10 cellular contexts compared by ENCODE assay signal in genomic region chr12:51972849-51973273, GRCh38. TPM values are rescaled to one million over a fixed set of nuclear protein-coding genes. Genes with fewer than 3 reads are reported as not detected.
DNase-seq lines count a peak whose midpoint lies in the region; ATAC-seq and TF ChIP-seq lines count a peak whose summit lies in the region.
"Had no signal": no experiment of that assay in that cellular context is flagged by ENCODE, and none has a peak within 500 bp of the region (broad histone marks: within the 10 kb centered on the region; RNA-seq: fewer than 3 reads in every experiment).

No MANE protein-coding gene starts in this region.

- ATAC-seq in activated naive CD4-positive, alpha-beta T cell treated with anti-CD3 and anti-CD28 coated beads, Interleukin-2, amount 50 U/mL, for 72 hours = peak; percentile 32 to 76
- no peak for ATAC-seq in HG03039 (IDR thresholded peaks at IDR 0.05; ENCODE audit: unreplicated experiment)
- no peak for ATAC-seq in HG03196 (IDR thresholded peaks at IDR 0.05; ENCODE audit: unreplicated experiment)
- ATAC-seq in GM19328 (IDR thresholded peaks at IDR 0.05; ENCODE audit: unreplicated experiment) = no peak

- H3K36me3 Mint-ChIP-seq in activated naive CD4-positive, alpha-beta T cell treated with anti-CD3 and anti-CD28 coated beads, Interleukin-2, amount 50 U/mL, for 72 hours = peaks cover 16 to 19% of the 10 kb centered on the region in 2 donors

- peak overlapping the region in 1 of 2 donors; percentile 3 for H3K27ac Mint-ChIP-seq in activated naive CD4-positive, alpha-beta T cell treated with anti-CD3 and anti-CD28 coated beads, Interleukin-2, amount 50 U/mL, for 72 hours

- H3K4me3 ChIP-seq in hepatocyte = no peak overlapping the region

- WGBS in hepatocyte (ENCODE audit: low lambda C conversion rate, missing lambda C conversion rate) = 34% methylated on average over 9 of the region's 9 CpGs

- no peaks in the 10 kb centered on the region for H3K9me3 Mint-ChIP-seq in activated naive CD4-positive, alpha-beta T cell treated with anti-CD3 and anti-CD28 coated beads, Interleukin-2, amount 50 U/mL, for 72 hours
- H3K9me3 Mint-ChIP-seq: neural crest cell had no signal

- H3K9me2 ChIP-seq in hepatocyte (replicated peaks; ENCODE audit: insufficient read depth) = no peaks in the 10 kb centered on the region

- peaks cover 62% of the 10 kb centered on the region for H3K4me1 ChIP-seq in hepatocyte (ENCODE audit: insufficient read depth)

- peak; percentile 75 for DNase-seq in NK-92 treated with Interleukin-12 subunit alpha and Interleukin-12 subunit beta, amount 100 ng/mL, for 24 hours (lab: John Stamatoyannopoulos, UW)
- DNase-seq in NK-92 (lab: John Stamatoyannopoulos, UW; ENCODE audit: unreplicated experiment) (no peak), hepatocyte (ENCODE audit: low spot score) (peak; percentile 37)
- DNase-seq in activated naive CD4-positive, alpha-beta T cell treated with anti-CD3 and anti-CD28 coated beads, Interleukin-2, amount 50 U/mL, for 72 hours (ENCODE audit: low spot score in 2 of 2) = peak; percentile 20 to 75
- peak; percentile 49 to 71 for DNase-seq in stimulated activated CD4-positive, alpha-beta T cell treated with anti-CD3 and anti-CD28 coated beads, Interleukin-2, amount 100 ng/mL, for 24 hours

- H4K20me1 ChIP-seq in hepatocyte (ENCODE audit: insufficient read depth, poor library complexity, severe bottlenecking) = peaks cover 6% of the 10 kb centered on the region

- peaks cover 76% of the 10 kb centered on the region for H3K79me2 ChIP-seq in hepatocyte

- no peak for TF ChIP-seq CTCF in hepatocyte (IDR thresholded peaks at IDR 0.05; ENCODE audit: poor library complexity)

- no peaks in the 10 kb centered on the region for H3K9me3 ChIP-seq in hepatocyte (ENCODE audit: low read depth)

- peak overlapping the region; percentile 69 for H3K27ac ChIP-seq in hepatocyte
- H3K27ac ChIP-seq: 22Rv1 had no signal

- no peaks in the 10 kb centered on the region for H3K27me3 ChIP-seq in hepatocyte

- peak overlapping the region; percentile 44 for H3K4me2 ChIP-seq in hepatocyte

- no peaks in the 10 kb centered on the region for H3K36me3 ChIP-seq in hepatocyte (replicated peaks; ENCODE audit: insufficient read depth, low read depth)

- no peak overlapping the region for H2AFZ ChIP-seq in hepatocyte

RNA-seq across cellular contexts. Expression of gene ACVR1B, which starts 21.4 kb away (rescaled TPM):
- 1 to 10 TPM; 5.2 to 9.0 TPM for total RNA-seq in activated naive CD4-positive, alpha-beta T cell treated with anti-CD3 and anti-CD28 coated beads, Interleukin-2, amount 50 U/mL, for 72 hours
- total RNA-seq in hepatocyte = 16.3 and 22.4 TPM in 2 replicates
- 4.8 and 5.7 TPM in 2 replicates for polyA plus RNA-seq in hepatocyte

RNA-seq across cellular contexts. Expression of gene TAMALIN, which starts 33.9 kb away (rescaled TPM):
- total RNA-seq in activated naive CD4-positive, alpha-beta T cell treated with anti-CD3 and anti-CD28 coated beads, Interleukin-2, amount 50 U/mL, for 72 hours = 10 to 100 TPM in 1 of 2 donors, 1 to 10 TPM in 1; 9.9 to 32.9 TPM
- total RNA-seq in hepatocyte = 4.0 and 8.0 TPM in 2 replicates
- polyA plus RNA-seq in hepatocyte = 9.9 and 17.0 TPM in 2 replicates

Comparison
In these comparisons a context has a peak if more than half of its experiments do, and no peak if none do; other contexts are left out.
1. ATAC-seq: peak in activated naive CD4-positive, alpha-beta T cell treated with anti-CD3 and anti-CD28 coated beads, Interleukin-2, amount 50 U/mL, for 72 hours (2 of 2); none in HG03039 (single experiment), HG03196 (single experiment) and GM19328 (single experiment).